8 cellular contexts compared by ENCODE assay signal in genomic region chr4:119300388-119301131, GRCh38.
DNase-seq lines count a peak whose midpoint lies in the region; ATAC-seq and TF ChIP-seq lines count a peak whose summit lies in the region.

No MANE protein-coding gene starts in this region.

- peak; percentile 76 for TF ChIP-seq POLR2A in GM18526 (IDR thresholded peaks at IDR 0.05; ENCODE audit: extremely low read depth, insufficient read length)

- ATAC-seq in HG03045 (IDR thresholded peaks at IDR 0.05; ENCODE audit: unreplicated experiment) = peak; percentile 98

- in situ Hi-C loops in T47D (cut with HindIII; ENCODE audit: low pct_unique_long_range_greater_than_20kb, low sequenced_read_pairs) = no loop called here

- peak; percentile 88 for DNase-seq in SW480 (ENCODE audit: low spot score)
- DNase-seq in T47D (ENCODE audit: low read depth in 1 of 2, low spot score in 1 of 2) = peak; percentile 67 to 97
- DNase-seq in inferior parietal cortex (ENCODE audit: extremely low spot score) = peak; percentile 86
- DNase-seq in stimulated activated CD4-positive, alpha-beta T cell treated with anti-CD3 and anti-CD28 coated beads, Interleukin-15, amount 100 ng/mL, for 1 hour (ENCODE audit: low read depth in 1 of 2, low spot score in 1 of 2) = peak; percentile 78 to 87
- no peak for DNase-seq in NCI-H774 (lab: John Stamatoyannopoulos, UW)
- no peak for DNase-seq in NCI-H1105 (lab: John Stamatoyannopoulos, UW)

Comparison
In these comparisons a context has a peak if more than half of its experiments do, and no peak if none do; other contexts are left out.
1. DNase-seq: peak in SW480 (single experiment), T47D (2 of 2), inferior parietal cortex (single experiment) and stimulated activated CD4-positive, alpha-beta T cell treated with anti-CD3 and anti-CD28 coated beads, Interleukin-15, amount 100 ng/mL, for 1 hour (2 of 2); none in NCI-H774 (single experiment) and NCI-H1105 (single experiment).